In genomic region chr3:160792445-160793039, GRCh38 we compare ENCODE assay signal across 23 cellular contexts.
"Had no signal": no experiment of that assay in that cellular context is flagged by ENCODE, and none has a peak within 500 bp of the region (broad histone marks: within the 10 kb centered on the region; RNA-seq: fewer than 3 reads in every experiment).

No MANE protein-coding gene starts in this region.

- H3K27ac ChIP-seq: adrenal gland, body of pancreas, right lobe of liver, upper lobe of left lung, vagina had no signal

- H3K9me3 ChIP-seq: adrenal gland, body of pancreas, esophagus squamous epithelium, right lobe of liver, vagina had no signal

- H3K27ac Mint-ChIP-seq: activated B cell treated with CpG ODN at 0.5 μM for 24 hours; activated CD4-positive, alpha-beta memory T cell treated with anti-CD3 and anti-CD28 coated beads for 36 hours; activated naive CD4-positive, alpha-beta T cell treated with anti-CD3 and anti-CD28 coated beads for 36 hours; activated naive CD8-positive, alpha-beta T cell treated with anti-CD3 and anti-CD28 coated beads for 36 hours; activated T-helper 1 cell treated with anti-CD3 and anti-CD28 coated beads, Interleukin-12 subunit alpha, Interleukin-12 subunit beta, Interleukin-2, Interleukin-4 antibody, amounts not matched to agents 30 ng/mL and 10 ng/mL and 1 ng/mL, durations not matched to agents 14 hours and 24 hours and 36 hours; natural killer cell treated with Interleukin-12 subunit alpha and Interleukin-12 subunit beta and Interleukin-15 and Interleukin-18, amount 100 ng/mL, for 72 hours; progenitor cell of endocrine pancreas; stimulated activated naive CD8-positive, alpha-beta T cell treated with anti-CD3 and anti-CD28 coated beads, Interleukin-15, amount 100 ng/mL, for 72 hours had no signal

- ATAC-seq: body of pancreas; right lobe of liver; stimulated activated naive CD8-positive, alpha-beta T cell treated with anti-CD3 and anti-CD28 coated beads, Interleukin-15, amount 100 ng/mL, for 72 hours had no signal

- H3K36me3 Mint-ChIP-seq: activated naive CD8-positive, alpha-beta T cell treated with anti-CD3 and anti-CD28 coated beads for 36 hours had no signal

- H3K4me3 ChIP-seq: adrenal gland, body of pancreas, esophagus squamous epithelium, right lobe of liver, upper lobe of left lung, vagina had no signal

- H3K4me3 Mint-ChIP-seq: activated B cell treated with CpG ODN at 0.5 μM for 24 hours; activated CD4-positive, alpha-beta memory T cell treated with anti-CD3 and anti-CD28 coated beads for 36 hours; activated naive CD4-positive, alpha-beta T cell treated with anti-CD3 and anti-CD28 coated beads for 36 hours; activated naive CD8-positive, alpha-beta T cell treated with anti-CD3 and anti-CD28 coated beads for 36 hours; activated T-helper 1 cell treated with anti-CD3 and anti-CD28 coated beads, Interleukin-12 subunit alpha, Interleukin-12 subunit beta, Interleukin-2, Interleukin-4 antibody, amounts not matched to agents 30 ng/mL and 10 ng/mL and 1 ng/mL, durations not matched to agents 14 hours and 24 hours and 36 hours; natural killer cell treated with Interleukin-12 subunit alpha and Interleukin-12 subunit beta and Interleukin-15 and Interleukin-18, amount 100 ng/mL, for 72 hours; stimulated activated naive CD8-positive, alpha-beta T cell treated with anti-CD3 and anti-CD28 coated beads, Interleukin-15, amount 100 ng/mL, for 72 hours had no signal

- H3K27me3 ChIP-seq: adrenal gland, body of pancreas, esophagus squamous epithelium, right lobe of liver, upper lobe of left lung, vagina had no signal

- DNase-seq: activated B cell treated with CpG ODN at 0.5 μM for 24 hours; activated CD4-positive, alpha-beta memory T cell treated with anti-CD3 and anti-CD28 coated beads for 36 hours; activated CD8-positive, alpha-beta memory T cell treated with anti-CD3 and anti-CD28 coated beads, Interleukin-2, amount 50 U/mL, for 4 hours; activated effector memory CD4-positive, alpha-beta T cell treated with anti-CD3 and anti-CD28 coated beads, Interleukin-2, amount 50 U/mL, for 16 hours; activated naive CD4-positive, alpha-beta T cell treated with anti-CD3 and anti-CD28 coated beads for 36 hours; activated naive CD8-positive, alpha-beta T cell treated with anti-CD3 and anti-CD28 coated beads for 36 hours; activated T-cell treated with anti-CD3 and anti-CD28 coated beads, Interleukin-2, amount 50 U/mL, for 1 hour; adrenal gland; aorta; body of pancreas; dermis blood vessel endothelial cell; effector CD4-positive, alpha-beta T cell; esophagus squamous epithelium; midbrain; right lobe of liver; stimulated activated CD4-positive, alpha-beta T cell treated with anti-CD3 and anti-CD28 coated beads, Interleukin-2, amount 100 ng/mL, for 48 hours; stimulated activated naive CD8-positive, alpha-beta T cell treated with anti-CD3 and anti-CD28 coated beads, Interleukin-15, amount 100 ng/mL, for 72 hours; substantia nigra; upper lobe of left lung had no signal

- H3K36me3 ChIP-seq: adrenal gland, esophagus squamous epithelium, right lobe of liver, upper lobe of left lung, vagina had no signal

- H3K27me3 Mint-ChIP-seq: activated B cell treated with CpG ODN at 0.5 μM for 24 hours; activated naive CD8-positive, alpha-beta T cell treated with anti-CD3 and anti-CD28 coated beads for 36 hours; natural killer cell treated with Interleukin-12 subunit alpha and Interleukin-12 subunit beta and Interleukin-15 and Interleukin-18, amount 100 ng/mL, for 72 hours; progenitor cell of endocrine pancreas had no signal

- H3K9me3 Mint-ChIP-seq: natural killer cell treated with Interleukin-12 subunit alpha and Interleukin-12 subunit beta and Interleukin-15 and Interleukin-18, amount 100 ng/mL, for 72 hours had no signal

- H3K4me1 ChIP-seq: vagina had no signal

- H3K4me1 Mint-ChIP-seq: activated B cell treated with CpG ODN at 0.5 μM for 24 hours had no signal
